In genomic region chr20:3436864-3437574, GRCh38 we compare ENCODE assay signal across 23 cellular contexts. TPM values are rescaled to one million over a fixed set of nuclear protein-coding genes. Genes with fewer than 3 reads are reported as not detected.
DNase-seq lines count a peak whose midpoint lies in the region; ATAC-seq, FAIRE-seq and TF ChIP-seq lines count a peak whose summit lies in the region.
"Had no signal": no experiment of that assay in that cellular context is flagged by ENCODE, and none has a peak within 500 bp of the region (broad histone marks: within the 10 kb centered on the region; RNA-seq: fewer than 3 reads in every experiment).

No MANE protein-coding gene starts in this region.

- no peak for TF ChIP-seq RAD21 in HepG2 (CRISPR knock-in tag; IDR thresholded peaks at IDR 0.05)

- ATAC-seq in HepG2, result no peak
- ATAC-seq in right lobe of liver, result no peak
- peak in 2 of 4 donors; percentile 48 to 58 for ATAC-seq in pancreas
- ATAC-seq: CD8-positive, alpha-beta T cell; GM12878; GM23338 had no signal

- H3K79me2 ChIP-seq in HepG2 (ENCODE audit: insufficient read depth, low read length), result no peaks in the 10 kb centered on the region
- no peaks in the 10 kb centered on the region for H3K79me2 ChIP-seq in endothelial cell of umbilical vein (ENCODE audit: control insufficient read depth, insufficient read depth, low read length)
- H3K79me2 ChIP-seq in Karpas-422 (ENCODE audit: low read length), result no peaks in the 10 kb centered on the region

- intact Hi-C loops in HepG2 (cut with micrococcal nuclease; ENCODE audit: unreplicated experiment), result no loop called here
- intact Hi-C loops in right lobe of liver (cut with DNase I), result no loop called here
- intact Hi-C loops in endothelial cell of umbilical vein (cut with micrococcal nuclease), result no loop called here
- intact Hi-C loops in pancreas (cut with DNase I), result no loop called here

- dilution Hi-C loops in endothelial cell of umbilical vein (cut with MboI; ENCODE audit: extremely low pct_ligation_motif_present, low sequenced_read_pairs), result no loop called here

- no peaks in the 10 kb centered on the region for H4K20me1 ChIP-seq in HepG2 (ENCODE audit: insufficient read depth, low read length)
- no peaks in the 10 kb centered on the region for H4K20me1 ChIP-seq in endothelial cell of umbilical vein (replicated peaks; ENCODE audit: control insufficient read depth, extremely low read depth, insufficient read depth, low read length)
- H4K20me1 ChIP-seq in Karpas-422 (ENCODE audit: insufficient read depth, low read depth, low read length), result no peaks in the 10 kb centered on the region

- H3K36me3 ChIP-seq in HepG2 (replicated peaks in 1 of 2; ENCODE audit: control insufficient read depth in 1 of 2, insufficient read depth in 2 of 2, low read length in 2 of 2) (no peaks in the 10 kb centered on the region), right lobe of liver (no peaks in the 10 kb centered on the region), endothelial cell of umbilical vein (ENCODE audit: control insufficient read depth in 2 of 2, extremely low read depth in 1 of 2, insufficient read depth in 2 of 2, low read length in 2 of 2) (no peaks in the 10 kb centered on the region), pancreas (no peaks in the 10 kb centered on the region), Karpas-422 (ENCODE audit: insufficient read depth, low read length) (no peaks in the 10 kb centered on the region)

- H3K4me2 ChIP-seq in HepG2 (ENCODE audit: low read depth, low read length) (no peak overlapping the region), endothelial cell of umbilical vein (ENCODE audit: insufficient read depth, low read length) (no peak overlapping the region), Karpas-422 (ENCODE audit: low read depth, low read length, poor library complexity, severe bottlenecking) (no peak overlapping the region)
- H3K4me2 ChIP-seq: GM23338 had no signal

- no TSS peak for BruUV-seq in HepG2 (replicated peaks; lab: Mats Ljungman, UMichigan)
- BruUV-seq in endothelial cell of umbilical vein (replicated peaks; lab: Mats Ljungman, UMichigan), result no TSS peak

- TF ChIP-seq POLR2A in HepG2 (IDR thresholded peaks at IDR 0.05; ENCODE audit: insufficient read depth in 1 of 2, low read depth in 2 of 2, low read length in 2 of 2) (no peak), right lobe of liver (IDR thresholded peaks at IDR 0.05) (no peak), endothelial cell of umbilical vein (IDR thresholded peaks at IDR 0.05; ENCODE audit: low read depth, low read length) (no peak)

- FAIRE-seq in HepG2 (lab: Jason Lieb, UNC) (no peak), endothelial cell of umbilical vein (lab: Jason Lieb, UNC) (peak; percentile 4), pancreas (lab: Jason Lieb, UNC) (peak; percentile 68)
- FAIRE-seq: GM12878 had no signal

- TF ChIP-seq EP300 in HepG2 (IDR thresholded peaks at IDR 0.05; ENCODE audit: low read depth in 2 of 2, low read length in 2 of 2) (no peak), HepG2 (CRISPR knock-in tag; IDR thresholded peaks at IDR 0.05; ENCODE audit: borderline replicate concordance) (no peak)

- TF ChIP-seq CTCF in HepG2 (CRISPR knock-in tag; IDR thresholded peaks at IDR 0.05), result no peak
- TF ChIP-seq CTCF in right lobe of liver (IDR thresholded peaks at IDR 0.05), result no peak
- TF ChIP-seq CTCF in endothelial cell of umbilical vein (IDR thresholded peaks at IDR 0.05; ENCODE audit: extremely low read depth in 1 of 2, insufficient read depth in 1 of 2, low read depth in 1 of 2, low read length in 2 of 2), result no peak
- TF ChIP-seq CTCF in pancreas (IDR thresholded peaks at IDR 0.05), result no peak

- no peaks in the 10 kb centered on the region for H3K9me1 ChIP-seq in endothelial cell of umbilical vein (replicated peaks; ENCODE audit: control insufficient read depth, extremely low read depth, insufficient read depth, low read length)

- H2AFZ ChIP-seq in HepG2 (ENCODE audit: low read length) (no peak overlapping the region), endothelial cell of umbilical vein (ENCODE audit: low read depth, low read length) (no peak overlapping the region), Karpas-422 (ENCODE audit: low read length) (no peak overlapping the region)
- H2AFZ ChIP-seq: GM23338 had no signal

- CTCF ChIA-PET in HepG2 (lab: Yijun Ruan, JAX; ENCODE audit: low intra/inter-chr PET ratio, low total read pairs) (no interaction called here), endothelial cell of umbilical vein (lab: Charles Lee) (no interaction called here)

- H3K27me3 ChIP-seq in HepG2 (ENCODE audit: control insufficient read depth in 1 of 2, insufficient read depth in 2 of 2, low read length in 2 of 2) (0 out of 5 replicates have a peak, but pooled peaks cover 0 to 3% of the 10 kb centered on the region in 2 experiments), right lobe of liver (no peaks in the 10 kb centered on the region), endothelial cell of umbilical vein (ENCODE audit: control insufficient read depth in 2 of 2, insufficient read depth in 2 of 2, low read length in 2 of 2) (peaks cover 3 to 5% of the 10 kb centered on the region in 2 experiments), pancreas (no peaks in the 10 kb centered on the region), Karpas-422 (ENCODE audit: low read length) (no peaks in the 10 kb centered on the region)

- H3K27ac ChIP-seq in HepG2 (ENCODE audit: extremely low read length, insufficient read depth, low read length), result no peak overlapping the region
- H3K27ac ChIP-seq in right lobe of liver, result no peak overlapping the region
- H3K27ac ChIP-seq in endothelial cell of umbilical vein (ENCODE audit: insufficient read depth, low read depth, low read length), result no peak overlapping the region
- H3K27ac ChIP-seq in pancreas, result no peak overlapping the region
- no peak overlapping the region for H3K27ac ChIP-seq in Karpas-422 (ENCODE audit: low read length)
- H3K27ac ChIP-seq: 22Rv1, C4-2B had no signal

- in situ Hi-C loops in HepG2 (cut with HindIII; ENCODE audit: extremely low pct_ligation_motif_present, low pct_unique_long_range_greater_than_20kb), result no loop called here

- WGBS in HepG2 (ENCODE audit: low lambda C conversion rate), result 15% methylated on average over 2 of the region's 2 CpGs
- 93% methylated on average over 2 of the region's 2 CpGs for WGBS in right lobe of liver (ENCODE audit: insufficient coverage, low coverage, low lambda C conversion rate, missing lambda C conversion rate)
- 70 to 80% methylated on average over 2 of the region's 2 CpGs for WGBS in pancreas, 2 donors

- POLR2A ChIA-PET in HepG2 (lab: Yijun Ruan, JAX) (no interaction called here), endothelial cell of umbilical vein (lab: Charles Lee) (no interaction called here)

- H3K9me3 ChIP-seq in HepG2 (ENCODE audit: low read length), result no peaks in the 10 kb centered on the region
- H3K9me3 ChIP-seq in right lobe of liver, result no peaks in the 10 kb centered on the region
- H3K9me3 ChIP-seq in endothelial cell of umbilical vein (replicated peaks; ENCODE audit: control insufficient read depth, insufficient read depth, low read length), result no peaks in the 10 kb centered on the region
- no peaks in the 10 kb centered on the region for H3K9me3 ChIP-seq in pancreas
- no peaks in the 10 kb centered on the region for H3K9me3 ChIP-seq in Karpas-422 (ENCODE audit: low read length)
- H3K9me3 ChIP-seq: Caco-2 had no signal

- H3K4me3 ChIP-seq in HepG2 (replicated peaks in 1 of 3; ENCODE audit: insufficient read depth in 1 of 3, low read depth in 2 of 3, low read length in 3 of 3) (no peak overlapping the region), right lobe of liver (no peak overlapping the region), endothelial cell of umbilical vein (replicated peaks in 1 of 3; ENCODE audit: insufficient read depth in 1 of 3, low read depth in 1 of 3, low read length in 3 of 3) (no peak overlapping the region), pancreas (no peak overlapping the region), Karpas-422 (ENCODE audit: low read length) (no peak overlapping the region)
- H3K4me3 ChIP-seq: GM12878, GM23338 had no signal

- H3K4me1 ChIP-seq in HepG2 (ENCODE audit: insufficient read depth, low read length) (peaks cover 23% of the 10 kb centered on the region), right lobe of liver (no peaks in the 10 kb centered on the region), endothelial cell of umbilical vein (ENCODE audit: control insufficient read depth, extremely low read depth, insufficient read depth, low read length) (no peaks in the 10 kb centered on the region), pancreas (no peaks in the 10 kb centered on the region), Karpas-422 (ENCODE audit: low read length) (no peaks in the 10 kb centered on the region)

- H3K9me2 ChIP-seq in Karpas-422 (replicated peaks; ENCODE audit: insufficient read depth, low read length), result no peaks in the 10 kb centered on the region

- H3K9ac ChIP-seq in HepG2 (ENCODE audit: insufficient read depth, low read depth, low read length) (no peak overlapping the region), endothelial cell of umbilical vein (replicated peaks; ENCODE audit: extremely low read depth, insufficient read depth, low read length) (no peak overlapping the region), Karpas-422 (ENCODE audit: low read length) (no peak overlapping the region)

- DNase-seq in HepG2 (ENCODE audit: low spot score) (no peak), right lobe of liver (no peak), endothelial cell of umbilical vein (ENCODE audit: low read depth, low spot score) (no peak), pancreas (no peak), Karpas-422 (no peak), HCEC 1CT (no peak), activated gamma-delta T cell (lab: John Stamatoyannopoulos, UW) (no peak)
- DNase-seq: CD8-positive, alpha-beta T cell; DMS 273 treated with DMSO at 0.1 percent for 48 hours; DMS79; EL; GDM1; H9; MM.1S; NCI-H2029 treated with DMSO at 0.1 percent for 48 hours; NCI-H526 treated with DMSO at 0.1 percent for 48 hours; Right ventricle myocardium superior; RPMI8226 had no signal

RNA-seq across cellular contexts. Expression of gene DNAAF9, which starts 29.6 kb away (rescaled TPM):
- total RNA-seq in HepG2 (2016; rRNA removed; fragmentation: Illumina TruSeq; extraction: Trizol), result 10.5 and 11.7 TPM in 2 replicates
- total RNA-seq in HepG2 (2016; cell fraction: cytosol; rRNA removed; fragmentation: Illumina TruSeq; extraction: Trizol; ENCODE audit: low read depth), result 3.4 and 3.7 TPM in 2 replicates
- 9.8 and 10.6 TPM in 2 replicates for total RNA-seq in HepG2 (2016; cell fraction: insoluble cytoplasmic fraction; rRNA removed; fragmentation: Illumina TruSeq; extraction: Trizol)
- total RNA-seq in HepG2 (2016; cell fraction: membrane; rRNA removed; fragmentation: Illumina TruSeq; extraction: Trizol), result 4.5 and 5.3 TPM in 2 replicates
- total RNA-seq in HepG2 (2016; cell fraction: nucleus; rRNA removed; fragmentation: Illumina TruSeq; extraction: Trizol), result 14.3 and 16.7 TPM in 2 replicates
- polyA plus RNA-seq in HepG2 (2011; rRNA removed), result 14.9 and 16.6 TPM in 2 replicates
- polyA plus RNA-seq in HepG2 (2011; cell fraction: cytosol; rRNA removed), result 8.5 and 11.1 TPM in 2 replicates
- polyA plus RNA-seq in HepG2 (2011; cell fraction: nucleus; rRNA removed), result 31.2 and 31.3 TPM in 2 replicates
- 12.6 and 13.0 TPM in 2 replicates for polyA plus RNA-seq in HepG2 (2012)
- polyA plus RNA-seq in HepG2 (2016; cell fraction: cytosol; fragmentation: Illumina TruSeq; extraction: Trizol; ENCODE audit: low read depth), result 0.98 and 1.1 TPM in 2 replicates
- polyA plus RNA-seq in HepG2 (2016; cell fraction: insoluble cytoplasmic fraction; fragmentation: Illumina TruSeq; extraction: Trizol; ENCODE audit: low read depth), result 6.4 and 6.6 TPM in 2 replicates
- polyA plus RNA-seq in HepG2 (2016; cell fraction: membrane; fragmentation: Illumina TruSeq; extraction: Trizol; ENCODE audit: low read depth), result 1.7 and 1.8 TPM in 2 replicates
- polyA plus RNA-seq in HepG2 (2016; cell fraction: nucleus; fragmentation: Illumina TruSeq; extraction: Trizol; ENCODE audit: insufficient read depth, low read depth), result 20.6 and 23.6 TPM in 2 replicates
- 0.02 and 24.0 TPM in 2 replicates for polyA minus RNA-seq in HepG2 (2011; rRNA and poly(A)+ RNA removed; ENCODE audit: low replicate concordance)
- polyA minus RNA-seq in HepG2 (2011; cell fraction: cytosol; rRNA and poly(A)+ RNA removed), result 11.3 and 14.0 TPM in 2 replicates
- polyA minus RNA-seq in HepG2 (2011; cell fraction: nucleus; rRNA and poly(A)+ RNA removed), result 30.6 and 35.8 TPM in 2 replicates
- 1 to 10 TPM; 2.5 to 4.9 (median 4.2) TPM for total RNA-seq in right lobe of liver
- total RNA-seq in endothelial cell of umbilical vein, result 16.7 and 20.9 TPM in 2 replicates
- 6.6 and 7.6 TPM in 2 replicates for polyA plus RNA-seq in endothelial cell of umbilical vein
- 6.4 and 6.6 TPM in 2 replicates for polyA plus RNA-seq in endothelial cell of umbilical vein (2011; cell fraction: cytosol; rRNA removed)
- polyA plus RNA-seq in endothelial cell of umbilical vein (2011; cell fraction: nucleus; rRNA removed), result 28.8 and 30.9 TPM in 2 replicates
- polyA plus RNA-seq in endothelial cell of umbilical vein (2012), result 11.3 and 13.4 TPM in 2 replicates
- polyA minus RNA-seq in endothelial cell of umbilical vein, result 19.5 and 23.4 TPM in 2 replicates
- not detected for polyA minus RNA-seq in endothelial cell of umbilical vein (2011; cell fraction: cytosol; rRNA and poly(A)+ RNA removed)
- 23.0 and 29.7 TPM in 2 replicates for polyA minus RNA-seq in endothelial cell of umbilical vein (2011; cell fraction: nucleus; rRNA and poly(A)+ RNA removed)
- total RNA-seq in pancreas, result 10 to 100 TPM in 1 of 6 donors, 1 to 10 TPM in 5; 3.9 to 10.2 (median 4.8) TPM
- polyA plus RNA-seq in pancreas, result 1 to 10 TPM; 5.1 to 5.9 TPM
- not detected in 2 replicates for total RNA-seq in Karpas-422 (2014; rRNA removed; shearing (Covaris generic); ENCODE audit: low replicate concordance)
- total RNA-seq: Caco-2 had no signal

RNA-seq across cellular contexts. Expression of gene ATRN, which starts 33.8 kb away (rescaled TPM):
- total RNA-seq in HepG2 (2016; rRNA removed; fragmentation: Illumina TruSeq; extraction: Trizol), result 30.8 and 44.2 TPM in 2 replicates
- total RNA-seq in HepG2 (2016; cell fraction: cytosol; rRNA removed; fragmentation: Illumina TruSeq; extraction: Trizol; ENCODE audit: low read depth), result 3.7 and 4.2 TPM in 2 replicates
- total RNA-seq in HepG2 (2016; cell fraction: insoluble cytoplasmic fraction; rRNA removed; fragmentation: Illumina TruSeq; extraction: Trizol), result 27.2 and 45.7 TPM in 2 replicates
- total RNA-seq in HepG2 (2016; cell fraction: membrane; rRNA removed; fragmentation: Illumina TruSeq; extraction: Trizol), result 9.6 and 11.5 TPM in 2 replicates
- total RNA-seq in HepG2 (2016; cell fraction: nucleus; rRNA removed; fragmentation: Illumina TruSeq; extraction: Trizol), result 61.1 and 74.3 TPM in 2 replicates
- polyA plus RNA-seq in HepG2 (2011; rRNA removed), result 81.1 and 97.2 TPM in 2 replicates
- 56.4 and 83.6 TPM in 2 replicates for polyA plus RNA-seq in HepG2 (2011; cell fraction: cytosol; rRNA removed)
- polyA plus RNA-seq in HepG2 (2011; cell fraction: nucleus; rRNA removed), result 56.4 and 62.4 TPM in 2 replicates
- polyA plus RNA-seq in HepG2 (2012), result 69.4 and 78.7 TPM in 2 replicates
- polyA plus RNA-seq in HepG2 (2016; cell fraction: cytosol; fragmentation: Illumina TruSeq; extraction: Trizol; ENCODE audit: low read depth), result 1.8 and 2.0 TPM in 2 replicates
- polyA plus RNA-seq in HepG2 (2016; cell fraction: insoluble cytoplasmic fraction; fragmentation: Illumina TruSeq; extraction: Trizol; ENCODE audit: low read depth), result 14.7 and 16.4 TPM in 2 replicates
- polyA plus RNA-seq in HepG2 (2016; cell fraction: membrane; fragmentation: Illumina TruSeq; extraction: Trizol; ENCODE audit: low read depth), result 4.0 and 4.6 TPM in 2 replicates
- polyA plus RNA-seq in HepG2 (2016; cell fraction: nucleus; fragmentation: Illumina TruSeq; extraction: Trizol; ENCODE audit: insufficient read depth, low read depth), result 41.8 and 43.9 TPM in 2 replicates
- 12.4 and 245 TPM in 2 replicates for polyA minus RNA-seq in HepG2 (2011; rRNA and poly(A)+ RNA removed; ENCODE audit: low replicate concordance)
- 92.1 and 130 TPM in 2 replicates for polyA minus RNA-seq in HepG2 (2011; cell fraction: cytosol; rRNA and poly(A)+ RNA removed)
- 123 and 165 TPM in 2 replicates for polyA minus RNA-seq in HepG2 (2011; cell fraction: nucleus; rRNA and poly(A)+ RNA removed)
- total RNA-seq in right lobe of liver, result 10 to 100 TPM; 46.9 to 82.1 (median 59.1) TPM
- total RNA-seq in endothelial cell of umbilical vein, result 33.1 and 35.1 TPM in 2 replicates
- 31.5 and 32.3 TPM in 2 replicates for polyA plus RNA-seq in endothelial cell of umbilical vein
- 24.0 and 24.6 TPM in 2 replicates for polyA plus RNA-seq in endothelial cell of umbilical vein (2011; cell fraction: cytosol; rRNA removed)
- 30.0 and 32.9 TPM in 2 replicates for polyA plus RNA-seq in endothelial cell of umbilical vein (2011; cell fraction: nucleus; rRNA removed)
- 36.1 and 36.4 TPM in 2 replicates for polyA plus RNA-seq in endothelial cell of umbilical vein (2012)
- polyA minus RNA-seq in endothelial cell of umbilical vein, result 103 and 116 TPM in 2 replicates
- polyA minus RNA-seq in endothelial cell of umbilical vein (2011; cell fraction: cytosol; rRNA and poly(A)+ RNA removed), result 3.4 TPM
- 38.3 and 62.2 TPM in 2 replicates for polyA minus RNA-seq in endothelial cell of umbilical vein (2011; cell fraction: nucleus; rRNA and poly(A)+ RNA removed)
- total RNA-seq in pancreas, result 10 to 100 TPM; 17.5 to 30.4 (median 25.0) TPM
- 1 to 10 TPM; 3.6 to 7.7 TPM for polyA plus RNA-seq in pancreas
- 7.9 and 8.2 TPM in 2 replicates for total RNA-seq in Karpas-422 (2014; rRNA removed; shearing (Covaris generic); ENCODE audit: low replicate concordance)
